In the genomic region with DNA sequence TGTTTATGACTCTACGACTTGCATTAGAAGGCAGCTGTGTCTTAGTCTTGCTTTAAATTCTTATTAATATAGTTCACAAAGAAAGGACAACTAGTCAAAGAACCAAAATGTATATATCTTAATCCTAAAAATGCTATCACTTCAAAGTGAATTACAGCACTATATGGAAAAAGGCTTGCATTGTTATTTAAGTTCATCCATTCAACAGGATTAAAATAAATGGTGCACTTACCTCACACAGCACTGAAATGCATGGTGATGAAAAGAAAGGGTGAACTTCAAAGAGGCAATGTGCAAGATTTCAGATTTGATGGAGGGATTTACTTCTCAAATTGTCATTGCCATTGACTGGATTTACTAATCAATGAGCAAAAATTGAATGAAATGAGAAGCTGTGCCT, we compare ENCODE assay signal across 23 cellular contexts.
"Had no signal": no experiment of that assay in that cellular context is flagged by ENCODE, and none has a peak within 500 bp of the region (broad histone marks: within the 10 kb centered on the region; RNA-seq: fewer than 3 reads in every experiment).

No MANE protein-coding gene starts in this region.

- H3K27me3 Mint-ChIP-seq: stimulated activated memory B cell treated with anti-CD40 and anti-IgM and Interleukin-4, amounts not matched to agents 10 μg/mL and 1 μg/mL and 100 μg/mL, for 72 hours; stimulated activated naive B cell treated with anti-CD40 and anti-IgM and Interleukin-4, amounts not matched to agents 10 μg/mL and 1 μg/mL and 100 μg/mL, for 72 hours; stimulated activated naive CD8-positive, alpha-beta T cell treated with anti-CD3 and anti-CD28 coated beads, Interleukin-15, amount 100 ng/mL, for 72 hours; stimulated activated naive CD8-positive, alpha-beta T cell treated with anti-CD3 and anti-CD28 coated beads, Interleukin-15, Interleukin-2, amounts not matched to agents 100 ng/mL and 50 ng/mL, for 24 hours; type B pancreatic cell had no signal

- H3K27ac Mint-ChIP-seq: stimulated activated effector memory CD8-positive, alpha-beta T cell treated with anti-CD3 and anti-CD28 coated beads, Interleukin-12 subunit alpha, Interleukin-12 subunit beta, amount 100 ng/mL, for 72 hours; stimulated activated memory B cell treated with anti-CD40 and anti-IgM and Interleukin-4, amounts not matched to agents 10 μg/mL and 1 μg/mL and 100 μg/mL, for 72 hours; stimulated activated naive B cell treated with anti-CD40 and anti-IgM and Interleukin-4, amounts not matched to agents 10 μg/mL and 1 μg/mL and 100 μg/mL, for 72 hours; stimulated activated naive CD8-positive, alpha-beta T cell treated with anti-CD3 and anti-CD28 coated beads, Interleukin-15, amount 100 ng/mL, for 72 hours; stimulated activated naive CD8-positive, alpha-beta T cell treated with anti-CD3 and anti-CD28 coated beads, Interleukin-15, Interleukin-2, amounts not matched to agents 100 ng/mL and 50 ng/mL, for 24 hours; type B pancreatic cell had no signal

- H3K36me3 Mint-ChIP-seq: stimulated activated effector memory CD8-positive, alpha-beta T cell treated with anti-CD3 and anti-CD28 coated beads, Interleukin-12 subunit alpha, Interleukin-12 subunit beta, amount 100 ng/mL, for 72 hours; stimulated activated memory B cell treated with anti-CD40 and anti-IgM and Interleukin-4, amounts not matched to agents 10 μg/mL and 1 μg/mL and 100 μg/mL, for 72 hours; stimulated activated naive B cell treated with anti-CD40 and anti-IgM and Interleukin-4, amounts not matched to agents 10 μg/mL and 1 μg/mL and 100 μg/mL, for 72 hours; type B pancreatic cell had no signal

- DNase-seq: stimulated activated CD4-positive, alpha-beta T cell treated with anti-CD3 and anti-CD28 coated beads, Interleukin-2, amount 100 ng/mL, for 48 hours; stimulated activated CD4-positive, alpha-beta T cell treated with anti-CD3 and anti-CD28 coated beads, Interleukin-4, amount 100 ng/mL, for 1 hour; stimulated activated CD4-positive, alpha-beta T cell treated with anti-CD3 and anti-CD28 coated beads, Interleukin-4, amount 100 ng/mL, for 24 hours; stimulated activated CD4-positive, alpha-beta T cell treated with anti-CD3 and anti-CD28 coated beads, Interleukin-4, amount 100 ng/mL, for 4 hours; stimulated activated naive B cell treated with anti-CD40 and anti-IgM and Interleukin-4, amounts not matched to agents 10 μg/mL and 1 μg/mL and 100 μg/mL, for 72 hours; stimulated activated naive CD4-positive, alpha-beta T cell; stimulated activated naive CD4-positive, alpha-beta T cell treated with Interleukin-2 at 50 U/mL for 16 hours; stimulated activated naive CD8-positive, alpha-beta T cell treated with anti-CD3 and anti-CD28 coated beads, Interleukin-15, amount 100 ng/mL, for 72 hours; stimulated activated naive CD8-positive, alpha-beta T cell treated with anti-CD3 and anti-CD28 coated beads, Interleukin-15, Interleukin-2, amounts not matched to agents 100 U/mL and 50 U/mL, for 24 hours; stomach; substantia nigra; testis; thyroid gland; tibial artery; transverse colon; trophoblast cell; upper lobe of left lung; upper lobe of right lung; uterus had no signal

- ATAC-seq: stimulated activated effector memory CD8-positive, alpha-beta T cell treated with anti-CD3 and anti-CD28 coated beads, Interleukin-12 subunit alpha, Interleukin-12 subunit beta, amount 100 ng/mL, for 72 hours; stimulated activated memory B cell treated with anti-CD40 and anti-IgM and Interleukin-4, amounts not matched to agents 10 μg/mL and 1 μg/mL and 100 μg/mL, for 72 hours; stimulated activated naive B cell treated with anti-CD40 and anti-IgM and Interleukin-4, amounts not matched to agents 10 μg/mL and 1 μg/mL and 100 μg/mL, for 72 hours; stimulated activated naive CD8-positive, alpha-beta T cell treated with anti-CD3 and anti-CD28 coated beads, Interleukin-15, amount 100 ng/mL, for 72 hours; stimulated activated naive CD8-positive, alpha-beta T cell treated with anti-CD3 and anti-CD28 coated beads, Interleukin-15, Interleukin-2, amounts not matched to agents 100 U/mL and 50 U/mL, for 24 hours; upper lobe of right lung had no signal

- H3K4me1 Mint-ChIP-seq: stimulated activated effector memory CD8-positive, alpha-beta T cell treated with anti-CD3 and anti-CD28 coated beads, Interleukin-12 subunit alpha, Interleukin-12 subunit beta, amount 100 ng/mL, for 72 hours; stimulated activated memory B cell treated with anti-CD40 and anti-IgM and Interleukin-4, amounts not matched to agents 10 μg/mL and 1 μg/mL and 100 μg/mL, for 72 hours; stimulated activated naive B cell treated with anti-CD40 and anti-IgM and Interleukin-4, amounts not matched to agents 10 μg/mL and 1 μg/mL and 100 μg/mL, for 72 hours; stimulated activated naive CD8-positive, alpha-beta T cell treated with anti-CD3 and anti-CD28 coated beads, Interleukin-15, amount 100 ng/mL, for 72 hours had no signal

- H3K4me3 Mint-ChIP-seq: stimulated activated effector memory CD8-positive, alpha-beta T cell treated with anti-CD3 and anti-CD28 coated beads, Interleukin-12 subunit alpha, Interleukin-12 subunit beta, amount 100 ng/mL, for 72 hours; stimulated activated memory B cell treated with anti-CD40 and anti-IgM and Interleukin-4, amounts not matched to agents 10 μg/mL and 1 μg/mL and 100 μg/mL, for 72 hours; stimulated activated naive B cell treated with anti-CD40 and anti-IgM and Interleukin-4, amounts not matched to agents 10 μg/mL and 1 μg/mL and 100 μg/mL, for 72 hours; stimulated activated naive CD8-positive, alpha-beta T cell treated with anti-CD3 and anti-CD28 coated beads, Interleukin-15, amount 100 ng/mL, for 72 hours; stimulated activated naive CD8-positive, alpha-beta T cell treated with anti-CD3 and anti-CD28 coated beads, Interleukin-15, Interleukin-2, amounts not matched to agents 100 ng/mL and 50 ng/mL, for 24 hours; type B pancreatic cell had no signal
